1 cellular context compared by ENCODE assay signal in the genomic region with DNA sequence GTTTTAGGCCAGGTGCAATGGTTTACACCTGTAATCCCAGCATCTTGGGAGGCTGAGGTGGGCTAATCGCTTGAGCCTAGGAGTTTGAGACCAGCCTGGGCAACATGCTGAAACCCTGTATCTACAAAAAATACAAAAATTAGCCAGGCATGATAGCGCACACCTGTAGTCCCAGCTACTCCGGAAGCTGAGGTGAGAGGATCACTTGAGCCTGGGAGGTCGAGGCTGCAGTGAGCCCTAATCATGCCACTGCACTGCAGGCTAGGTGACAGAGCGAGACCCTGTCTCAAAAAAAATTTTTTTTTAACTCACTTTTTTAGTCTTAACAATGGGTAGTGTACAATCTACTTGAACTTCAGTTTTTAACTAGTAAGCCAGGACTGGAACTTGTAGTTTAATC.
TF ChIP-seq lines count a peak whose summit lies in the region.

No MANE protein-coding gene starts in this region.

TF ChIP-seq in GM12878, 131 proteins besides CTCF, POLR2A, EP300 and RAD21 (continued from another document):
- no peak for TF ChIP-seq ZBTB11 (CRISPR knock-in tag; IDR thresholded peaks at IDR 0.05)
